ENCODE assay signal across 22 cellular contexts in the genomic region with DNA sequence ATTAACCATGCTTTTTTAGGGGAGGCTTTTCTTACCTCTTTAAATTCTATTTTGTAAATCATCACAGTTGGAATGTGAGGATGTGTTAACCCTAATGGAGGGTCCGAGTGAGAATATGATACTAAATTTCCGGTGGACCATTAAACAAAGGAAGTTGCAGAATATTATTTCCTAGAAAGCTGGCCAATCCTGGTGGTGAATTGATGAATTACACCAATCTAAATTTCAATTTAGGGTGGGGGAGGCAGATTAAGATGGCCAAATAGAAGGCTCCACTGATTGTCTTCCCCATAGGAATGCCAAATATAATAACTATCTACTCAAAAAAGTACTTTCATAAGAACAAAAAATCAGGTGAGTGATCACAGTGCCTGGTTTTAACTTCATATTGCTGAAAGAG.
"Had no signal": no experiment of that assay in that cellular context is flagged by ENCODE, and none has a peak within 500 bp of the region (broad histone marks: within the 10 kb centered on the region; RNA-seq: fewer than 3 reads in every experiment).

No MANE protein-coding gene starts in this region.

- ATAC-seq: activated T-cell treated with anti-CD3 and anti-CD28 coated beads, Interleukin-2, amount 50 U/mL, for 4 hours; left lung; naive thymus-derived CD8-positive, alpha-beta T cell; right cardiac atrium; upper lobe of right lung had no signal

- H3K36me3 Mint-ChIP-seq: activated naive CD8-positive, alpha-beta T cell; immature natural killer cell; naive thymus-derived CD8-positive, alpha-beta T cell had no signal

- DNase-seq: activated CD8-positive, alpha-beta memory T cell treated with anti-CD3 and anti-CD28 coated beads, Interleukin-2, amount 50 U/mL, for 48 hours; activated naive CD4-positive, alpha-beta T cell; activated T-cell treated with anti-CD3 and anti-CD28 coated beads, Interleukin-2, amount 50 U/mL, for 4 hours; adrenal gland; central memory CD4-positive, alpha-beta T cell; foreskin melanocyte; immature natural killer cell; left lung; naive thymus-derived CD8-positive, alpha-beta T cell; right cardiac atrium; stimulated activated CD4-positive, alpha-beta T cell treated with anti-CD3 and anti-CD28 coated beads, Interleukin-4, amount 100 ng/mL, for 24 hours; stimulated activated naive CD4-positive, alpha-beta T cell treated with Interleukin-2 at 50 U/mL for 16 hours; T-helper 9 cell; upper lobe of right lung had no signal

- H3K4me3 ChIP-seq: adrenal gland, ascending aorta, coronary artery, hepatocyte, left lung, lung, prostate gland, thoracic aorta, upper lobe of right lung had no signal

- H3K4me3 Mint-ChIP-seq: activated naive CD8-positive, alpha-beta T cell; activated T-cell treated with anti-CD3 and anti-CD28 coated beads, Interleukin-2, amount 50 U/mL, for 4 hours; immature natural killer cell; naive thymus-derived CD8-positive, alpha-beta T cell had no signal

- H3K4me1 Mint-ChIP-seq: immature natural killer cell; naive thymus-derived CD8-positive, alpha-beta T cell had no signal

- H3K27me3 Mint-ChIP-seq: activated naive CD8-positive, alpha-beta T cell; naive thymus-derived CD8-positive, alpha-beta T cell had no signal

- H3K9me3 Mint-ChIP-seq: activated T-helper 2 cell treated with anti-CD3 and anti-CD28 coated beads, Interferon-gamma antibody, Interleukin-2, Interleukin-4, amounts not matched to agents 10 μg/mL and 5 μg/mL and 100 μg/mL, durations not matched to agents 14 hours and 24 hours and 36 hours had no signal

- H3K27ac Mint-ChIP-seq: activated naive CD8-positive, alpha-beta T cell; activated T-helper 2 cell treated with anti-CD3 and anti-CD28 coated beads, Interferon-gamma antibody, Interleukin-2, Interleukin-4, amounts not matched to agents 10 μg/mL and 5 μg/mL and 100 μg/mL, durations not matched to agents 14 hours and 24 hours and 36 hours; immature natural killer cell; naive thymus-derived CD8-positive, alpha-beta T cell had no signal
